19 cellular contexts compared by ENCODE assay signal in genomic region chr6:47252636-47253035, GRCh38. TPM values are rescaled to one million over a fixed set of nuclear protein-coding genes. Genes with fewer than 3 reads are reported as not detected.
DNase-seq lines count a peak whose midpoint lies in the region; ATAC-seq, FAIRE-seq and TF ChIP-seq lines count a peak whose summit lies in the region.
"Had no signal": no experiment of that assay in that cellular context is flagged by ENCODE, and none has a peak within 500 bp of the region (broad histone marks: within the 10 kb centered on the region; RNA-seq: fewer than 3 reads in every experiment).

No MANE protein-coding gene starts in this region.

- in situ Hi-C loops in K562 (cut with MboI), result no loop called here

- H3K36me3 ChIP-seq in BLaER1 (peaks cover 59% of the 10 kb centered on the region), DND-41 (ENCODE audit: insufficient read depth, low read length) (no peaks in the 10 kb centered on the region), Loucy (ENCODE audit: insufficient read depth, low read length) (peaks cover 29% of the 10 kb centered on the region; the same call in 1 of the 2 replicates), K562 (ENCODE audit: control insufficient read depth, insufficient read depth, low read length) (no peaks in the 10 kb centered on the region)

- no peaks in the 10 kb centered on the region for H3K9me1 ChIP-seq in K562 (ENCODE audit: control insufficient read depth, insufficient read depth, low read length)

- BruUV-seq in K562 (replicated peaks; lab: Mats Ljungman, UMichigan), result no TSS peak

- no peak for TF ChIP-seq EP300 in K562 (IDR thresholded peaks at IDR 0.05; ENCODE audit: low read length)

- peak; percentile 55 for TF ChIP-seq CTCF in DND-41 (IDR thresholded peaks at IDR 0.05; ENCODE audit: borderline replicate concordance, extremely low read depth, low read length, poor library complexity, severe bottlenecking)
- TF ChIP-seq CTCF in Loucy (conservative IDR thresholded peaks at IDR 0.05; ENCODE audit: low read length), result peak; percentile 38
- 0 out of 6 replicates have a peak, but pooled peaks of 1 of the 3 experiments have one; percentile 10 for TF ChIP-seq CTCF in K562 (IDR thresholded peaks at IDR 0.05 in 2 of 3, conservative IDR thresholded peaks at IDR 0.05 in 1 of 3; ENCODE audit: insufficient read depth in 2 of 3, low read depth in 1 of 3, low read length in 3 of 3)

- H3K79me2 ChIP-seq in DND-41 (ENCODE audit: insufficient read depth, low read length) (no peaks in the 10 kb centered on the region), Loucy (ENCODE audit: insufficient read depth, low read length) (peaks cover 3% of the 10 kb centered on the region; the same call in 1 of the 2 replicates), K562 (ENCODE audit: control insufficient read depth, insufficient read depth, low read length) (no peaks in the 10 kb centered on the region)

- no peaks in the 10 kb centered on the region for H4K20me1 ChIP-seq in BLaER1
- H4K20me1 ChIP-seq in DND-41 (ENCODE audit: insufficient read depth, low read length), result no peaks in the 10 kb centered on the region
- H4K20me1 ChIP-seq in Loucy (ENCODE audit: insufficient read depth, low read length, poor library complexity, severe bottlenecking), result no peaks in the 10 kb centered on the region
- H4K20me1 ChIP-seq in K562 (replicated peaks; ENCODE audit: control insufficient read depth, insufficient read depth, low read length), result no peaks in the 10 kb centered on the region

- TF ChIP-seq RAD21 in K562 (CRISPR knock-in tag; conservative IDR thresholded peaks at IDR 0.05 in 1 of 2, IDR thresholded peaks at IDR 0.05 in 1 of 2), result no peak

- H3K9me3 ChIP-seq in BLaER1, result no peaks in the 10 kb centered on the region
- no peaks in the 10 kb centered on the region for H3K9me3 ChIP-seq in DND-41 (ENCODE audit: insufficient read depth, low read length, severe bottlenecking)
- H3K9me3 ChIP-seq in Loucy (ENCODE audit: insufficient read depth, low read depth, low read length), result no peaks in the 10 kb centered on the region
- no peaks in the 10 kb centered on the region for H3K9me3 ChIP-seq in K562 (replicated peaks; ENCODE audit: control insufficient read depth, insufficient read depth, low read depth, low read length)
- H3K9me3 ChIP-seq: BE2C had no signal

- no peak for FAIRE-seq in K562 (lab: Jason Lieb, UNC)
- FAIRE-seq: GM19239, H1 had no signal

- TF ChIP-seq POLR2A in K562 (conservative IDR thresholded peaks at IDR 0.05), result no peak

- H3K9ac ChIP-seq in BLaER1 (peak overlapping the region; percentile 62), DND-41 (ENCODE audit: low read depth, low read length) (no peak overlapping the region; the same call in 1 of the 2 replicates), Loucy (ENCODE audit: low read depth, low read length, poor library complexity, severe bottlenecking) (no peak overlapping the region), K562 (ENCODE audit: insufficient read depth in 1 of 2, low read depth in 2 of 2, low read length in 2 of 2) (no peak overlapping the region)

- CTCF ChIA-PET in K562 (lab: Yijun Ruan, JAX; ENCODE audit: low intra/inter-chr PET ratio), result no interaction called here

- intact Hi-C loops in K562 (cut with micrococcal nuclease), result no loop called here

- H3K4me3 ChIP-seq in BLaER1 (peak overlapping the region; percentile 40), DND-41 (ENCODE audit: low read depth in 1 of 2, low read length in 2 of 2) (no peak overlapping the region), Loucy (ENCODE audit: low read length, poor library complexity, severe bottlenecking) (no peak overlapping the region), K562 (no peak overlapping the region)

- H3K4me2 ChIP-seq in BLaER1 (peak overlapping the region; percentile 55), DND-41 (ENCODE audit: insufficient read depth, low read length) (no peak overlapping the region; the same call in 1 of the 2 replicates), Loucy (ENCODE audit: low read depth, low read length, poor library complexity, severe bottlenecking) (no peak overlapping the region), K562 (ENCODE audit: insufficient read depth, low read length) (no peak overlapping the region)

- ATAC-seq in DND-41 (ENCODE audit: insufficient read depth, low read depth) (peak; percentile 95), K562 (peak; percentile 36; the same call in 1 of the 3 replicates)
- ATAC-seq: CD8-positive, alpha-beta T cell; Right ventricle myocardium inferior had no signal

- 70% methylated on average over 6 of the region's 6 CpGs for WGBS in K562 (ENCODE audit: insufficient coverage, low coverage, missing lambda C conversion rate)

- DNase-seq in DND-41 (peak; percentile 68), K562 (ENCODE audit: extremely low read depth in 1 of 4, low spot score in 3 of 4) (no peak), DMS53 treated with DMSO at 0.1 percent for 48 hours (lab: John Stamatoyannopoulos, UW; ENCODE audit: unreplicated experiment) (no peak)
- DNase-seq in activated CD8-positive, alpha-beta memory T cell treated with anti-CD3 and anti-CD28 coated beads, Interleukin-2, amount 50 U/mL, for 48 hours, result no peak
- no peak for DNase-seq in stimulated activated CD4-positive, alpha-beta T cell treated with anti-CD3 and anti-CD28 coated beads, Interleukin-2, amount 100 ng/mL, for 24 hours
- DNase-seq: BE2C; CD8-positive, alpha-beta T cell; GDM1; NCI-H1105 treated with DMSO at 0.1 percent for 48 hours; NCI-H2029 treated with DMSO at 0.1 percent for 48 hours; NCI-H226; NCI-H510A treated with DMSO at 0.1 percent for 48 hours; NCI-H748 treated with DMSO at 0.1 percent for 48 hours; NK-92 treated with Interleukin-12 subunit alpha and Interleukin-12 subunit beta, amount 100 ng/mL, for 24 hours had no signal

- peaks cover 2% of the 10 kb centered on the region; the same call in 1 of the 2 replicates for H3F3A ChIP-seq in Loucy (ENCODE audit: low read depth)

- no peaks in the 10 kb centered on the region for H3K9me2 ChIP-seq in Loucy (replicated peaks; ENCODE audit: low read depth, low read length)

- H3K4me1 ChIP-seq in BLaER1 (peaks cover 63% of the 10 kb centered on the region), DND-41 (ENCODE audit: insufficient read depth, low read length) (peaks cover 32% of the 10 kb centered on the region), Loucy (ENCODE audit: insufficient read depth, low read length, poor library complexity, severe bottlenecking) (peaks cover 21% of the 10 kb centered on the region), K562 (replicated peaks in 1 of 2; ENCODE audit: control insufficient read depth in 2 of 2, insufficient read depth in 2 of 2, low read length in 2 of 2) (peaks cover 2 to 3% of the 10 kb centered on the region in 2 experiments; a peak in 3 of 5 replicates)

- peak overlapping the region; percentile 98 for H3K27ac ChIP-seq in BLaER1
- H3K27ac ChIP-seq in DND-41 (ENCODE audit: low read length), result peak overlapping the region; percentile 77
- H3K27ac ChIP-seq in K562 (ENCODE audit: extremely low read depth, low read depth, low read length), result no peak overlapping the region

- no peaks in the 10 kb centered on the region for H3K27me3 ChIP-seq in BLaER1
- H3K27me3 ChIP-seq in DND-41 (ENCODE audit: insufficient read depth, low read length, poor library complexity), result no peaks in the 10 kb centered on the region
- no peaks in the 10 kb centered on the region for H3K27me3 ChIP-seq in Loucy (ENCODE audit: insufficient read depth, low read length, poor library complexity, severe bottlenecking)
- H3K27me3 ChIP-seq in K562 (ENCODE audit: control insufficient read depth in 2 of 2, insufficient read depth in 2 of 2, low read length in 2 of 2), result no peaks in the 10 kb centered on the region
- H3K27me3 ChIP-seq: BE2C had no signal

- H2AFZ ChIP-seq in DND-41 (ENCODE audit: low read depth, low read length) (peak overlapping the region; percentile 13; the same call in 1 of the 2 replicates), Loucy (ENCODE audit: low read length) (no peak overlapping the region), K562 (ENCODE audit: low read depth, low read length) (no peak overlapping the region)

- POLR2A ChIA-PET in K562 (lab: Yijun Ruan, JAX), result interaction anchor here (1.3 to 1.4 kb wide), 2 partner anchors 10 kb away, joined by 6 to 9 read pairs; no protein-coding TSS in a partner anchor

TF ChIP-seq in K562, 482 proteins besides CTCF, POLR2A, EP300 and RAD21:
- TF ChIP-seq DPF2 (IDR thresholded peaks at IDR 0.05) (no peak), ZFP30 (CRISPR knock-in tag; IDR thresholded peaks at IDR 0.05; ENCODE audit: borderline replicate concordance) (no peak), CBFA2T3 (IDR thresholded peaks at IDR 0.05) (no peak), MED1 (CRISPR knock-in tag; IDR thresholded peaks at IDR 0.05; ENCODE audit: borderline replicate concordance) (no peak), SMAD3 (CRISPR knock-in tag; conservative IDR thresholded peaks at IDR 0.05) (no peak), ZKSCAN3 (CRISPR knock-in tag; IDR thresholded peaks at IDR 0.05) (no peak)

RNA-seq across cellular contexts. Expression of gene TNFRSF21, which starts 57.1 kb away (rescaled TPM):
- total RNA-seq in K562 (2011; cell fraction: chromatin; rRNA removed; ENCODE audit: low replicate concordance), result 2.4 and 4.7 TPM in 2 replicates
- total RNA-seq in K562 (2011; cell fraction: nucleolus; rRNA removed), result 3.3 and 3.5 TPM in 2 replicates
- 4.5 and 7.1 TPM in 2 replicates for total RNA-seq in K562 (2011; cell fraction: nucleoplasm; rRNA removed)
- total RNA-seq in K562 (2014; rRNA removed) (2.2 and 3.0 TPM in 2 replicates), K562 (2014; rRNA removed; fragmentation: Illumina TruSeq; extraction: Trizol) (2.7 and 3.2 TPM in 2 replicates), K562 (2015; rRNA removed; fragmentation: Illumina TruSeq; extraction: Trizol) (2.9 and 3.0 TPM in 2 replicates), K562 (2021) (5.5 and 5.7 TPM in 2 replicates)
- polyA plus RNA-seq in K562 (2011; rRNA removed) (1.3 and 2.2 TPM in 2 replicates), K562 (2014; fragmentation: Illumina TruSeq; extraction: Trizol) (3.9 and 4.8 TPM in 2 replicates), K562 (2014; fragmentation: Nextera tagmentation; extraction: Ambion mirVana) (under 1 TPM; 0.63 to 0.67 TPM), K562 (2014; rRNA removed) (1.4 and 2.0 TPM in 2 replicates)
- 1.5 and 2.8 TPM in 2 replicates for polyA plus RNA-seq in K562 (2011; cell fraction: cytosol; rRNA removed)
- polyA plus RNA-seq in K562 (2011; cell fraction: nucleus; rRNA removed), result 0.70 and 2.1 TPM in 2 replicates
- polyA plus RNA-seq in K562 (2012), result 2.4 and 3.2 TPM in 2 replicates
- 6.3 and 10.1 TPM in 2 replicates for polyA minus RNA-seq in K562 (2011; rRNA and poly(A)+ RNA removed)
- polyA minus RNA-seq in K562 (2011; cell fraction: cytosol; rRNA and poly(A)+ RNA removed), result 3.0 and 6.8 TPM in 2 replicates
- 2.4 and 3.5 TPM in 2 replicates for polyA minus RNA-seq in K562 (2011; cell fraction: nucleus; rRNA and poly(A)+ RNA removed)
